In genomic region chr15:76972420-76973361, GRCh38 we compare ENCODE assay signal across 13 cellular contexts. TPM values are rescaled to one million over a fixed set of nuclear protein-coding genes. Genes with fewer than 3 reads are reported as not detected.
DNase-seq lines count a peak whose midpoint lies in the region; ATAC-seq, FAIRE-seq and TF ChIP-seq lines count a peak whose summit lies in the region.
"Had no signal": no experiment of that assay in that cellular context is flagged by ENCODE, and none has a peak within 500 bp of the region (broad histone marks: within the 10 kb centered on the region; RNA-seq: fewer than 3 reads in every experiment).

No MANE protein-coding gene starts in this region.

- peak overlapping the region; percentile 71 for H3K4me2 ChIP-seq in keratinocyte (ENCODE audit: control insufficient read depth, extremely low read depth, insufficient read depth, low read depth, low read length)
- H3K4me2 ChIP-seq: KMS-11 had no signal

- no peaks in the 10 kb centered on the region for H3K79me2 ChIP-seq in keratinocyte (ENCODE audit: control insufficient read depth, insufficient read depth, low read length)

- H2AFZ ChIP-seq in keratinocyte (ENCODE audit: control insufficient read depth, low read length) = peak overlapping the region; percentile 65

- H3K4me3 ChIP-seq in brain microvascular endothelial cell (ENCODE audit: low read depth, low read length) = no peak overlapping the region
- peak overlapping the region in 2 of 3 experiments; percentile 18 to 34 for H3K4me3 ChIP-seq in keratinocyte (ENCODE audit: control insufficient read depth in 2 of 3, extremely low read depth in 1 of 3, insufficient read depth in 2 of 3, low read depth in 1 of 3, low read length in 3 of 3)
- H3K4me3 ChIP-seq in tibial artery = peak overlapping the region; percentile 38 to 47
- H3K4me3 ChIP-seq: prostate gland had no signal

- DNase-seq in RPMI7951 (ENCODE audit: low read depth) (peak; percentile 43), brain microvascular endothelial cell (peak; percentile 13), keratinocyte (ENCODE audit: low read depth, low spot score) (no peak), tibial artery (peak in 1 of 2 donors; percentile 52), occipital lobe (lab: John Stamatoyannopoulos, UW) (no peak)
- DNase-seq in stimulated activated effector memory CD8-positive, alpha-beta T cell treated with anti-CD3 and anti-CD28 coated beads, Interleukin-12 subunit alpha, Interleukin-12 subunit beta, amount 100 ng/mL, for 72 hours (ENCODE audit: low spot score in 2 of 2) = no peak
- DNase-seq: NCI-H2171 treated with DMSO at 0.1 percent for 48 hours had no signal

- dilution Hi-C loops in keratinocyte (cut with MboI; ENCODE audit: extremely low pct_ligation_motif_present, low sequenced_read_pairs) = no loop called here

- no peaks in the 10 kb centered on the region for H3K36me3 ChIP-seq in brain microvascular endothelial cell (replicated peaks)
- no peaks in the 10 kb centered on the region for H3K36me3 ChIP-seq in keratinocyte (ENCODE audit: control insufficient read depth in 2 of 2, extremely low read depth in 1 of 2, insufficient read depth in 2 of 2, low read length in 2 of 2)
- no peaks in the 10 kb centered on the region for H3K36me3 ChIP-seq in tibial artery
- H3K36me3 ChIP-seq: prostate gland had no signal

- H3K4me1 ChIP-seq in keratinocyte (ENCODE audit: control insufficient read depth, extremely low read depth, insufficient read depth, low read length) = peaks cover 8% of the 10 kb centered on the region
- H3K4me1 ChIP-seq in tibial artery = peaks cover 0 to 26% (median 4%) of the 10 kb centered on the region in 4 donors
- H3K4me1 ChIP-seq: prostate gland had no signal

- no peak overlapping the region for H3K9ac ChIP-seq in keratinocyte (ENCODE audit: control insufficient read depth, extremely low read depth, insufficient read depth, low read length)
- H3K9ac ChIP-seq: KMS-11 had no signal

- H4K20me1 ChIP-seq in keratinocyte (ENCODE audit: control insufficient read depth, extremely low read depth, insufficient read depth, low read length) = no peaks in the 10 kb centered on the region

- no peak for ATAC-seq in HG03354 (IDR thresholded peaks at IDR 0.05; ENCODE audit: poor library complexity, severe bottlenecking, unreplicated experiment)
- no peak for ATAC-seq in stimulated activated effector memory CD8-positive, alpha-beta T cell treated with anti-CD3 and anti-CD28 coated beads, Interleukin-12 subunit alpha, Interleukin-12 subunit beta, amount 100 ng/mL, for 72 hours

- H3K27me3 ChIP-seq in brain microvascular endothelial cell (replicated peaks) (no peaks in the 10 kb centered on the region), keratinocyte (ENCODE audit: control insufficient read depth, extremely low read depth, insufficient read depth, low read length) (no peaks in the 10 kb centered on the region), tibial artery (no peaks in the 10 kb centered on the region)

- no peak for FAIRE-seq in keratinocyte (lab: Jason Lieb, UNC)

- H3K4me3 Mint-ChIP-seq in stimulated activated effector memory CD8-positive, alpha-beta T cell treated with anti-CD3 and anti-CD28 coated beads, Interleukin-12 subunit alpha, Interleukin-12 subunit beta, amount 100 ng/mL, for 72 hours = no peak overlapping the region
- H3K4me3 Mint-ChIP-seq: activated naive CD8-positive, alpha-beta T cell treated with anti-CD3 and anti-CD28 coated beads for 36 hours; memory B cell; T-helper 1 cell treated with Interleukin-12 subunit alpha and Interleukin-12 subunit beta and Interleukin-4 antibody, amounts not matched to agents 30 μg/mL and 1 μg/mL, for 36 hours had no signal

- in situ Hi-C loops in brain microvascular endothelial cell (cut with HindIII; ENCODE audit: low pct_ligation_motif_present, low sequenced_read_pairs) = no loop called here

- H3K27ac ChIP-seq in brain microvascular endothelial cell = no peak overlapping the region
- H3K27ac ChIP-seq in keratinocyte (ENCODE audit: control insufficient read depth, insufficient read depth, low read length) = no peak overlapping the region
- H3K27ac ChIP-seq in tibial artery = peak overlapping the region; percentile 74 to 78
- H3K27ac ChIP-seq: KMS-11, prostate gland had no signal

- no peak overlapping the region for H3K27ac Mint-ChIP-seq in stimulated activated effector memory CD8-positive, alpha-beta T cell treated with anti-CD3 and anti-CD28 coated beads, Interleukin-12 subunit alpha, Interleukin-12 subunit beta, amount 100 ng/mL, for 72 hours
- H3K27ac Mint-ChIP-seq: memory B cell had no signal

- H3K4me1 Mint-ChIP-seq in stimulated activated effector memory CD8-positive, alpha-beta T cell treated with anti-CD3 and anti-CD28 coated beads, Interleukin-12 subunit alpha, Interleukin-12 subunit beta, amount 100 ng/mL, for 72 hours = peaks cover 29% of the 10 kb centered on the region

- no peaks in the 10 kb centered on the region for H3K9me1 ChIP-seq in keratinocyte (ENCODE audit: control insufficient read depth, extremely low read depth, insufficient read depth, low read length)

- H3K9me3 Mint-ChIP-seq in stimulated activated effector memory CD8-positive, alpha-beta T cell treated with anti-CD3 and anti-CD28 coated beads, Interleukin-12 subunit alpha, Interleukin-12 subunit beta, amount 100 ng/mL, for 72 hours = no peaks in the 10 kb centered on the region
- H3K9me3 Mint-ChIP-seq: activated naive CD8-positive, alpha-beta T cell treated with anti-CD3 and anti-CD28 coated beads for 36 hours; memory B cell; T-helper 1 cell treated with Interleukin-12 subunit alpha and Interleukin-12 subunit beta and Interleukin-4 antibody, amounts not matched to agents 30 μg/mL and 1 μg/mL, for 36 hours had no signal

- H3K9me3 ChIP-seq in keratinocyte (ENCODE audit: control insufficient read depth, low read depth, low read length) (no peaks in the 10 kb centered on the region), tibial artery (no peaks in the 10 kb centered on the region)
- H3K9me3 ChIP-seq: prostate gland had no signal

- no peak for TF ChIP-seq CTCF in brain microvascular endothelial cell (IDR thresholded peaks at IDR 0.05; ENCODE audit: low read depth, low read length, missing control alignments)
- TF ChIP-seq CTCF in keratinocyte (optimal IDR thresholded peaks at IDR 0.05 in 1 of 3, IDR thresholded peaks at IDR 0.05 in 1 of 3, conservative IDR thresholded peaks at IDR 0.05 in 1 of 3; ENCODE audit: extremely low read depth in 1 of 3, insufficient read depth in 2 of 3, low read length in 3 of 3) = no peak
- TF ChIP-seq CTCF in tibial artery (IDR thresholded peaks at IDR 0.05) = no peak

- no peaks in the 10 kb centered on the region for H3K36me3 Mint-ChIP-seq in stimulated activated effector memory CD8-positive, alpha-beta T cell treated with anti-CD3 and anti-CD28 coated beads, Interleukin-12 subunit alpha, Interleukin-12 subunit beta, amount 100 ng/mL, for 72 hours
- H3K36me3 Mint-ChIP-seq: activated naive CD8-positive, alpha-beta T cell treated with anti-CD3 and anti-CD28 coated beads for 36 hours; memory B cell had no signal

- intact Hi-C loops in tibial artery (cut with DNase I; ENCODE audit: low total_unique reads) = no loop called here

RNA-seq across cellular contexts. Expression of gene PSTPIP1, which starts 22.2 kb away (rescaled TPM):
- 0.29 TPM in 1 of 2 replicates, not detected in the other for total RNA-seq in RPMI7951 (2014; rRNA removed; shearing (Covaris generic))
- polyA plus RNA-seq in keratinocyte = 9.6 to 11.2 TPM (median 10.0 TPM) in 3 replicates
- polyA plus RNA-seq in keratinocyte (2011; ENCODE audit: low read depth) = 2.0 TPM
- polyA plus RNA-seq in keratinocyte (2011; cell fraction: cytosol; rRNA removed) = 4.7 and 9.5 TPM in 2 replicates
- 25.7 and 27.3 TPM in 2 replicates for polyA plus RNA-seq in keratinocyte (2011; cell fraction: nucleus; rRNA removed)
- polyA plus RNA-seq in keratinocyte (2012; ENCODE audit: low replicate concordance) = 1.2 and 15.6 TPM in 2 replicates
- 6.3 to 22.0 TPM (median 10.0 TPM) in 3 replicates for polyA minus RNA-seq in keratinocyte
- 13.6 TPM for polyA minus RNA-seq in keratinocyte (2011; cell fraction: cytosol; rRNA and poly(A)+ RNA removed)
- 9.9 and 10.3 TPM in 2 replicates for polyA minus RNA-seq in keratinocyte (2011; cell fraction: nucleus; rRNA and poly(A)+ RNA removed)
- 0.62 TPM for total RNA-seq in occipital lobe

RNA-seq across cellular contexts. Expression of gene RCN2, which starts 41.1 kb away (rescaled TPM):
- total RNA-seq in RPMI7951 (2014; rRNA removed; shearing (Covaris generic)) = 122 and 145 TPM in 2 replicates
- polyA plus RNA-seq in keratinocyte = 52.6 to 118 TPM (median 59.6 TPM) in 3 replicates
- 383 TPM for polyA plus RNA-seq in keratinocyte (2011; ENCODE audit: low read depth)
- 45.9 and 83.2 TPM in 2 replicates for polyA plus RNA-seq in keratinocyte (2011; cell fraction: cytosol; rRNA removed)
- 51.6 and 81.1 TPM in 2 replicates for polyA plus RNA-seq in keratinocyte (2011; cell fraction: nucleus; rRNA removed)
- 37.7 and 49.6 TPM in 2 replicates for polyA plus RNA-seq in keratinocyte (2012; ENCODE audit: low replicate concordance)
- 3.3 to 20.6 TPM (median 6.3 TPM) in 3 replicates for polyA minus RNA-seq in keratinocyte
- 34.7 TPM for polyA minus RNA-seq in keratinocyte (2011; cell fraction: cytosol; rRNA and poly(A)+ RNA removed)
- polyA minus RNA-seq in keratinocyte (2011; cell fraction: nucleus; rRNA and poly(A)+ RNA removed) = 17.1 and 25.2 TPM in 2 replicates
- 68.0 TPM for total RNA-seq in occipital lobe

Comparison
In these comparisons a context has a peak if more than half of its experiments do, and no peak if none do; other contexts are left out.
1. DNase-seq: peak in RPMI7951 (single experiment) and brain microvascular endothelial cell (single experiment); none in keratinocyte (single experiment), stimulated activated effector memory CD8-positive, alpha-beta T cell treated with anti-CD3 and anti-CD28 coated beads, Interleukin-12 subunit alpha, Interleukin-12 subunit beta, amount 100 ng/mL, for 72 hours (0 of 2) and occipital lobe (single experiment).
2. H3K27ac ChIP-seq: peak in tibial artery (2 of 2); none in brain microvascular endothelial cell (single experiment) and keratinocyte (single experiment).